24 cellular contexts compared by ENCODE assay signal in genomic region chr4:99148545-99148944, GRCh38. TPM values are rescaled to one million over a fixed set of nuclear protein-coding genes. Genes with fewer than 3 reads are reported as not detected.
DNase-seq lines count a peak whose midpoint lies in the region; ATAC-seq, FAIRE-seq and TF ChIP-seq lines count a peak whose summit lies in the region.
"Had no signal": no experiment of that assay in that cellular context is flagged by ENCODE, and none has a peak within 500 bp of the region (broad histone marks: within the 10 kb centered on the region; RNA-seq: fewer than 3 reads in every experiment).

No MANE protein-coding gene starts in this region.

- in situ Hi-C loops in gastrocnemius medialis (cut with MboI; ENCODE audit: low sequenced_read_pairs in 4 of 4): no loop called here

- no peak overlapping the region for H3K4me2 ChIP-seq in MM.1S (ENCODE audit: low read depth, low read length)

- peak; percentile 97 for ATAC-seq in left colon
- ATAC-seq in mucosa of descending colon: peak; percentile 96
- no peak for ATAC-seq in HG03565 (IDR thresholded peaks at IDR 0.05; ENCODE audit: unreplicated experiment)
- no peak for ATAC-seq in gastrocnemius medialis
- ATAC-seq: GM12878 had no signal

- no peak for TF ChIP-seq POLR2A in gastrocnemius medialis (IDR thresholded peaks at IDR 0.05)

- H3K4me3 ChIP-seq in mucosa of descending colon (no peak overlapping the region), small intestine (ENCODE audit: low read depth in 1 of 2, low read length in 2 of 2) (no peak overlapping the region), MM.1S (ENCODE audit: low read length) (no peak overlapping the region), gastrocnemius medialis (no peak overlapping the region)
- H3K4me3 ChIP-seq: GM12878 had no signal

- no peaks in the 10 kb centered on the region for H3K79me2 ChIP-seq in MM.1S (ENCODE audit: low read length)

- H3K9ac ChIP-seq in MM.1S (ENCODE audit: low read length): no peak overlapping the region

- H3K9me2 ChIP-seq in MM.1S (replicated peaks; ENCODE audit: insufficient read depth, low read length): no peaks in the 10 kb centered on the region

- no peak overlapping the region for H2AFZ ChIP-seq in MM.1S (ENCODE audit: low read length)

- no peaks in the 10 kb centered on the region for H3K9me3 ChIP-seq in mucosa of descending colon
- no peaks in the 10 kb centered on the region for H3K9me3 ChIP-seq in small intestine (ENCODE audit: control insufficient read depth, low read depth)
- H3K9me3 ChIP-seq in MM.1S (replicated peaks; ENCODE audit: insufficient read depth, low read length): 0 out of 2 replicates have a peak, but pooled peaks cover 2% of the 10 kb centered on the region
- no peaks in the 10 kb centered on the region for H3K9me3 ChIP-seq in gastrocnemius medialis
- H3K9me3 ChIP-seq: BE2C had no signal

- no peaks in the 10 kb centered on the region for H4K20me1 ChIP-seq in MM.1S (ENCODE audit: insufficient read depth, low read length)

- no peaks in the 10 kb centered on the region for H3F3A ChIP-seq in MM.1S (ENCODE audit: insufficient read depth, low read length)

- peak overlapping the region; percentile 16 to 28 for H3K27ac ChIP-seq in small intestine (ENCODE audit: low read depth in 1 of 2, low read length in 1 of 2)
- no peak overlapping the region for H3K27ac ChIP-seq in MM.1S (ENCODE audit: low read length)
- no peak overlapping the region for H3K27ac ChIP-seq in gastrocnemius medialis

- intact Hi-C loops in left colon (cut with DNase I, micrococcal nuclease): no loop called here
- intact Hi-C loops in mucosa of descending colon (cut with DNase I, micrococcal nuclease): no loop called here
- intact Hi-C loops in gastrocnemius medialis (cut with DNase I; ENCODE audit: low total_unique reads): no loop called here

- 25 to 49% (median 43%) methylated on average over 1 of the region's 1 CpG for WGBS in small intestine, 3 donors

- H3K36me3 ChIP-seq in mucosa of descending colon (ENCODE audit: low read depth) (no peaks in the 10 kb centered on the region), small intestine (ENCODE audit: control insufficient read depth in 2 of 2, insufficient read depth in 2 of 2, low read length in 2 of 2) (no peaks in the 10 kb centered on the region), MM.1S (replicated peaks; ENCODE audit: insufficient read depth, low read length) (no peaks in the 10 kb centered on the region), gastrocnemius medialis (no peaks in the 10 kb centered on the region)
- H3K36me3 ChIP-seq: BE2C had no signal

- H3K4me1 ChIP-seq in mucosa of descending colon (ENCODE audit: low read depth): peaks cover 6% of the 10 kb centered on the region
- H3K4me1 ChIP-seq in small intestine (ENCODE audit: control insufficient read depth in 2 of 2, insufficient read depth in 1 of 2, low read depth in 1 of 2, low read length in 1 of 2): peaks cover 2 to 3% of the 10 kb centered on the region in 2 donors
- no peaks in the 10 kb centered on the region for H3K4me1 ChIP-seq in MM.1S (ENCODE audit: low read length)
- no peaks in the 10 kb centered on the region for H3K4me1 ChIP-seq in gastrocnemius medialis
- H3K4me1 ChIP-seq: BE2C had no signal

- TF ChIP-seq CTCF in mucosa of descending colon (IDR thresholded peaks at IDR 0.05): no peak
- TF ChIP-seq CTCF in MM.1S (IDR thresholded peaks at IDR 0.05; ENCODE audit: low read length): no peak
- TF ChIP-seq CTCF in gastrocnemius medialis (IDR thresholded peaks at IDR 0.05 in 4 of 5, conservative IDR thresholded peaks at IDR 0.05 in 1 of 5): no peak

- FAIRE-seq in small intestine (lab: Jason Lieb, UNC): no peak
- FAIRE-seq: A204.1, GM12878, GM19239, H1, HTR-8/SVneo had no signal

- DNase-seq in left colon (no peak), mucosa of descending colon (peak in 1 of 3 donors; percentile 35), small intestine (peak; percentile 88), MM.1S (no peak), gastrocnemius medialis (no peak)
- DNase-seq: ACHN; BE2C; C1 segment of cervical spinal cord; CD4-positive, CD25-positive, alpha-beta regulatory T cell; CD8-positive, alpha-beta memory T cell; COR-L47; DMS 273 treated with DMSO at 0.1 percent for 48 hours; DMS53; DND-41; EL; H9 had no signal

- no peaks in the 10 kb centered on the region for H3K27me3 ChIP-seq in small intestine (ENCODE audit: control insufficient read depth in 2 of 2, insufficient read depth in 2 of 2, low read length in 2 of 2)
- no peaks in the 10 kb centered on the region for H3K27me3 ChIP-seq in MM.1S (replicated peaks; ENCODE audit: insufficient read depth, low read length)
- no peaks in the 10 kb centered on the region for H3K27me3 ChIP-seq in gastrocnemius medialis
- H3K27me3 ChIP-seq: BE2C had no signal

RNA-seq across cellular contexts. Expression of gene ADH4, which starts 4.4 kb away (rescaled TPM):
- total RNA-seq in left colon (1 to 10 TPM in 1 of 2 donors, under 1 TPM in 1; 0.31 to 2.8 TPM), mucosa of descending colon (under 1 TPM; 0.19 to 0.41 (median 0.23) TPM), gastrocnemius medialis (1 to 10 TPM in 1 of 4 donors, under 1 TPM in 2, not detected in 1; 0.75 to 1.0 (median 1.00) TPM)
- polyA plus RNA-seq in small intestine: 10 to 100 TPM; 29.3 to 91.2 (median 50.8) TPM
- total RNA-seq: CD4-positive, CD25-positive, alpha-beta regulatory T cell; CD8-positive, alpha-beta memory T cell; G401; GM12878; H1; H9 had no signal
- polyA plus RNA-seq: CD4-positive, CD25-positive, alpha-beta regulatory T cell; CD8-positive, alpha-beta memory T cell; GM12878; H1; IgD-negative memory B cell had no signal

RNA-seq across cellular contexts. Expression of gene ADH5, which starts 60.0 kb away (rescaled TPM):
- total RNA-seq in left colon: 100 to 1,000 TPM; 207 to 222 TPM
- 100 to 1,000 TPM; 136 to 236 (median 192) TPM for total RNA-seq in mucosa of descending colon
- polyA plus RNA-seq in small intestine: 100 to 1,000 TPM; 135 to 225 (median 169) TPM
- 100 to 1,000 TPM in 1 of 4 donors, 10 to 100 TPM in 3; 55.2 to 101 (median 72.6) TPM for total RNA-seq in gastrocnemius medialis

Comparison
In these comparisons a context has a peak if more than half of its experiments do, and no peak if none do; other contexts are left out.
1. ATAC-seq: peak in left colon (single experiment) and mucosa of descending colon (single experiment); none in HG03565 (single experiment) and gastrocnemius medialis (0 of 2).
2. H3K27ac ChIP-seq: peak in small intestine (2 of 2); none in MM.1S (single experiment) and gastrocnemius medialis (0 of 4).